Comparison of ENCODE assay signal across 10 cellular contexts in the genomic region with DNA sequence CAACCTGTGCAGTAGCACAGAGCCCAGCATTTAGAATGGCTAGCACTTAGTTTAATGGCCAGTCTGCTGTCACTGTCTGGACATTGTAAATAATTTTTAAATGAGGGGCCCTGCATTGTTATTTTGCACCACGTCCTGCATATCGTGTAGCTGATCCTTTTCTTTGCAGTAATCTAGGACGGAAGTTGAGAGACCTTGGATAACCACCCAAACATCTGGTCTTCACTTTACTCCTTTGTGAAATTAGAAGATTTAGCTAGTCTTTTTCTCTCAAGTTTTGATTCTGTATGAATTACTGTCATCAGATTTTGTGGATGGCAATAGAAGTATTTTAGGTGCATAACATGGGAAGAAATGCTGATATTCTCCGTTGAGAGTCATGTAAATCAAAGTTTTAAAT. TPM values are rescaled to one million over a fixed set of nuclear protein-coding genes. Genes with fewer than 3 reads are reported as not detected.
A peak's percentile ranks its signal among the peaks of the same experiment; 100 is the strongest.
DNase-seq lines count a peak whose midpoint lies in the region; ATAC-seq, FAIRE-seq and TF ChIP-seq lines count a peak whose summit lies in the region.
"Had no signal": no experiment of that assay in that cellular context is flagged by ENCODE, and none has a peak within 500 bp of the region (broad histone marks: within the 10 kb centered on the region; RNA-seq: fewer than 3 reads in every experiment).

No MANE protein-coding gene starts in this region.

- peak overlapping the region; percentile 77 to 97 (median 86) for H3K4me3 Mint-ChIP-seq in CD4-positive, CD25-positive, alpha-beta regulatory T cell
- H3K4me3 Mint-ChIP-seq in natural killer cell treated with Interleukin-12 subunit alpha and Interleukin-12 subunit beta and Interleukin-15 and Interleukin-18, amount 100 ng/mL, for 72 hours, result peak overlapping the region; percentile 88

- no peak overlapping the region for H2BK20ac ChIP-seq in IMR-90 (ENCODE audit: low read depth, low read length)

- H2BK15ac ChIP-seq in IMR-90 (ENCODE audit: low read depth, low read length), result no peak overlapping the region

- no peak for TF ChIP-seq CTCF in IMR-90 (conservative IDR thresholded peaks at IDR 0.05; ENCODE audit: low read depth, low read length)
- TF ChIP-seq CTCF in K562 (IDR thresholded peaks at IDR 0.05 in 2 of 3, conservative IDR thresholded peaks at IDR 0.05 in 1 of 3; ENCODE audit: insufficient read depth in 2 of 3, low read depth in 1 of 3, low read length in 3 of 3), result no peak

- peaks cover 12% of the 10 kb centered on the region for H3K36me3 Mint-ChIP-seq in CD4-positive, CD25-positive, alpha-beta regulatory T cell
- peaks cover 11% of the 10 kb centered on the region for H3K36me3 Mint-ChIP-seq in natural killer cell treated with Interleukin-12 subunit alpha and Interleukin-12 subunit beta and Interleukin-15 and Interleukin-18, amount 100 ng/mL, for 72 hours

- H3K27ac ChIP-seq in CD4-positive, CD25-positive, alpha-beta regulatory T cell (ENCODE audit: insufficient read depth, low read length, poor library complexity, severe bottlenecking), result peak overlapping the region; percentile 91
- H3K27ac ChIP-seq in IMR-90 (ENCODE audit: insufficient read depth, low read length) (no peak overlapping the region), K562 (ENCODE audit: extremely low read depth, low read depth, low read length) (no peak overlapping the region)

- POLR2A ChIA-PET in IMR-90 (lab: Charles Lee; ENCODE audit: unreplicated experiment) (no interaction called here), K562 (lab: Yijun Ruan, JAX) (interaction anchor here (1.0 to 1.3 kb wide), 2 partner anchors 9 to 94 kb away, joined by 3 to 4 read pairs; no protein-coding TSS in a partner anchor)

- peaks cover 11% of the 10 kb centered on the region; the same call in 1 of the 2 replicates for H3K9me1 ChIP-seq in IMR-90 (ENCODE audit: insufficient read depth, low read length)
- no peaks in the 10 kb centered on the region for H3K9me1 ChIP-seq in K562 (ENCODE audit: control insufficient read depth, insufficient read depth, low read length)

- no peaks in the 10 kb centered on the region for H3K27me3 ChIP-seq in CD4-positive, CD25-positive, alpha-beta regulatory T cell (ENCODE audit: control insufficient read depth, insufficient read depth, low read length)
- H3K27me3 ChIP-seq in IMR-90 (ENCODE audit: control insufficient read depth, insufficient read depth, low read length) (no peaks in the 10 kb centered on the region), K562 (ENCODE audit: control insufficient read depth in 2 of 2, insufficient read depth in 2 of 2, low read length in 2 of 2) (no peaks in the 10 kb centered on the region)

- BruUV-seq in IMR-90 (replicated peaks; lab: Mats Ljungman, UMichigan), result no TSS peak
- BruUV-seq in K562 (replicated peaks; lab: Mats Ljungman, UMichigan), result no TSS peak

- no CpG with 5 or more reads among the region's 4 CpGs for WGBS in IMR-90 (ENCODE audit: extremely low coverage in 2 of 2, insufficient read length in 1 of 2), 2 experiments
- WGBS in K562 (ENCODE audit: insufficient coverage, low coverage, missing lambda C conversion rate), result 47% methylated on average over 4 of the region's 4 CpGs

- dilution Hi-C loops in IMR-90 (cut with HindIII; ENCODE audit: low sequenced_read_pairs, unreplicated experiment), result no loop called here

- H3K4me3 ChIP-seq in CD4-positive, CD25-positive, alpha-beta regulatory T cell (ENCODE audit: low read depth, low read length), result peak overlapping the region; percentile 95
- H3K4me3 ChIP-seq in IMR-90 (ENCODE audit: insufficient read depth, low read depth, low read length), result no peak overlapping the region
- H3K4me3 ChIP-seq in K562, result peak overlapping the region; percentile 81; the same call in 1 of the 2 replicates

- H2BK120ac ChIP-seq in IMR-90 (ENCODE audit: low read depth, low read length), result no peak overlapping the region

- H3K4me2 ChIP-seq in IMR-90 (ENCODE audit: low read depth, low read length) (peak overlapping the region; percentile 99), K562 (ENCODE audit: insufficient read depth, low read length) (peak overlapping the region; percentile 86)

- TF ChIP-seq EP300 in K562 (IDR thresholded peaks at IDR 0.05; ENCODE audit: low read length), result no peak

- FAIRE-seq in K562 (lab: Jason Lieb, UNC), result no peak

- intact Hi-C loops in IMR-90 (cut with micrococcal nuclease) (no loop called here), K562 (cut with micrococcal nuclease) (no loop called here)

- H4K5ac ChIP-seq in IMR-90 (ENCODE audit: low read depth, low read length), result no peak overlapping the region

- H3K9ac ChIP-seq in IMR-90 (ENCODE audit: low read depth, low read length) (no peak overlapping the region), K562 (ENCODE audit: insufficient read depth in 1 of 2, low read depth in 2 of 2, low read length in 2 of 2) (peak overlapping the region in 1 of 2 experiments; percentile 84; a peak in 2 of 4 replicates)

- H4K20me1 ChIP-seq in IMR-90 (ENCODE audit: insufficient read depth, low read length) (no peaks in the 10 kb centered on the region), K562 (replicated peaks; ENCODE audit: control insufficient read depth, insufficient read depth, low read length) (no peaks in the 10 kb centered on the region)

- H4K8ac ChIP-seq in IMR-90 (ENCODE audit: low read depth in 2 of 2, low read length in 2 of 2), result no peak overlapping the region

- H3K79me1 ChIP-seq in IMR-90 (ENCODE audit: low read depth in 1 of 2, low read length in 2 of 2), result peaks cover 27 to 41% of the 10 kb centered on the region in 2 experiments

- H3K4ac ChIP-seq in IMR-90 (ENCODE audit: low read depth, low read length), result no peak overlapping the region

- H2AK9ac ChIP-seq in IMR-90 (replicated peaks; ENCODE audit: low read depth, low read length, poor library complexity), result no peak overlapping the region

- H2AK5ac ChIP-seq in IMR-90 (ENCODE audit: low read depth, low read length), result no peak overlapping the region

- no peak for DNase-seq in CD4-positive, CD25-positive, alpha-beta regulatory T cell
- DNase-seq in IMR-90, result no peak
- no peak for DNase-seq in K562 (ENCODE audit: extremely low read depth in 1 of 4, low spot score in 3 of 4)
- DNase-seq in natural killer cell treated with Interleukin-12 subunit alpha and Interleukin-12 subunit beta and Interleukin-15 and Interleukin-18, amount 100 ng/mL, for 72 hours (ENCODE audit: low spot score), result no peak
- no peak for DNase-seq in GDM1 (lab: John Stamatoyannopoulos, UW)
- no peak for DNase-seq in activated CD4-positive, alpha-beta T cell treated with anti-CD3 and anti-CD28 coated beads, Interleukin-2, amount 50 U/mL, for 48 hours
- no peak for DNase-seq in activated effector memory CD4-positive, alpha-beta T cell treated with anti-CD3 and anti-CD28 coated beads, Interleukin-2, amount 50 U/mL, for 16 hours
- DNase-seq: activated CD8-positive, alpha-beta memory T cell treated with anti-CD3 and anti-CD28 coated beads, Interleukin-2, amount 50 U/mL, for 48 hours had no signal

- H3K9me3 ChIP-seq in CD4-positive, CD25-positive, alpha-beta regulatory T cell (ENCODE audit: control insufficient read depth in 2 of 2, low read length in 2 of 2), result no peaks in the 10 kb centered on the region
- H3K9me3 ChIP-seq in IMR-90 (ENCODE audit: control insufficient read depth, insufficient read depth, low read length), result no peaks in the 10 kb centered on the region
- H3K9me3 ChIP-seq in K562 (replicated peaks; ENCODE audit: control insufficient read depth, insufficient read depth, low read depth, low read length), result no peaks in the 10 kb centered on the region

- TF ChIP-seq RAD21 in IMR-90 (IDR thresholded peaks at IDR 0.05; ENCODE audit: low read length) (no peak), K562 (CRISPR knock-in tag; conservative IDR thresholded peaks at IDR 0.05 in 1 of 2, IDR thresholded peaks at IDR 0.05 in 1 of 2) (no peak)

- TF ChIP-seq POLR2A in IMR-90 (IDR thresholded peaks at IDR 0.05; ENCODE audit: low read depth, low read length) (no peak), K562 (conservative IDR thresholded peaks at IDR 0.05) (no peak)

- H3K9me3 Mint-ChIP-seq in CD4-positive, CD25-positive, alpha-beta regulatory T cell, result peaks cover 0 to 1% (median 0%) of the 10 kb centered on the region in 7 donors
- H3K9me3 Mint-ChIP-seq in natural killer cell treated with Interleukin-12 subunit alpha and Interleukin-12 subunit beta and Interleukin-15 and Interleukin-18, amount 100 ng/mL, for 72 hours, result no peaks in the 10 kb centered on the region

- peaks cover 39% of the 10 kb centered on the region for H3K4me1 ChIP-seq in CD4-positive, CD25-positive, alpha-beta regulatory T cell (ENCODE audit: control insufficient read depth, insufficient read depth, low read length, poor library complexity, severe bottlenecking)
- H3K4me1 ChIP-seq in IMR-90 (ENCODE audit: control insufficient read depth, insufficient read depth, low read length) (peaks cover 4% of the 10 kb centered on the region), K562 (replicated peaks in 1 of 2; ENCODE audit: control insufficient read depth in 2 of 2, insufficient read depth in 2 of 2, low read length in 2 of 2) (peaks cover 10 to 16% of the 10 kb centered on the region in 2 experiments; a peak in 4 of 5 replicates)

- no peak overlapping the region for H3K18ac ChIP-seq in IMR-90 (ENCODE audit: low read depth, low read length)

- no peak overlapping the region for H3K14ac ChIP-seq in IMR-90 (replicated peaks; ENCODE audit: low read depth, low read length)

- no peak overlapping the region for H2BK5ac ChIP-seq in IMR-90 (ENCODE audit: low read depth, low read length, poor library complexity, severe bottlenecking)

- H3K27ac Mint-ChIP-seq in CD4-positive, CD25-positive, alpha-beta regulatory T cell, result peak overlapping the region; percentile 64 to 94 (median 94)
- H3K27ac Mint-ChIP-seq in natural killer cell treated with Interleukin-12 subunit alpha and Interleukin-12 subunit beta and Interleukin-15 and Interleukin-18, amount 100 ng/mL, for 72 hours, result peak overlapping the region; percentile 75

- H4K91ac ChIP-seq in IMR-90 (ENCODE audit: insufficient read depth, low read depth, low read length), result no peak overlapping the region

- CTCF ChIA-PET in IMR-90 (lab: Yijun Ruan, JAX) (no interaction called here), K562 (lab: Yijun Ruan, JAX; ENCODE audit: low intra/inter-chr PET ratio) (no interaction called here)

- in situ Hi-C loops in IMR-90 (cut with MboI; ENCODE audit: low sequenced_read_pairs), result no loop called here
- in situ Hi-C loops in K562 (cut with MboI), result no loop called here

- H3K36me3 ChIP-seq in CD4-positive, CD25-positive, alpha-beta regulatory T cell (ENCODE audit: control insufficient read depth, insufficient read depth, low read length), result peaks cover 5% of the 10 kb centered on the region
- H3K36me3 ChIP-seq in IMR-90 (ENCODE audit: control insufficient read depth, insufficient read depth, low read length) (peaks cover 5% of the 10 kb centered on the region; the same call in 1 of the 2 replicates), K562 (ENCODE audit: control insufficient read depth, insufficient read depth, low read length) (peaks cover 44% of the 10 kb centered on the region)

- H3K56ac ChIP-seq in IMR-90 (ENCODE audit: extremely low read depth, insufficient read depth, low read length), result no peak overlapping the region

- no peak for ATAC-seq in CD4-positive, CD25-positive, alpha-beta regulatory T cell (ENCODE audit: low read depth in 2 of 2)
- ATAC-seq in IMR-90 (ENCODE audit: low read depth), result no peak
- no peak for ATAC-seq in K562
- no peak for ATAC-seq in natural killer cell treated with Interleukin-12 subunit alpha and Interleukin-12 subunit beta and Interleukin-15 and Interleukin-18, amount 100 ng/mL, for 72 hours
- no peak for ATAC-seq in GM18520 (IDR thresholded peaks at IDR 0.05; ENCODE audit: unreplicated experiment)

- H2AFZ ChIP-seq in IMR-90 (replicated peaks; ENCODE audit: low read length, poor library complexity) (no peak overlapping the region), K562 (ENCODE audit: low read depth, low read length) (no peak overlapping the region)

- no peaks in the 10 kb centered on the region for H3K27me3 Mint-ChIP-seq in CD4-positive, CD25-positive, alpha-beta regulatory T cell
- H3K27me3 Mint-ChIP-seq in natural killer cell treated with Interleukin-12 subunit alpha and Interleukin-12 subunit beta and Interleukin-15 and Interleukin-18, amount 100 ng/mL, for 72 hours, result no peaks in the 10 kb centered on the region

- H3K23ac ChIP-seq in IMR-90 (ENCODE audit: low read depth, low read length), result no peak overlapping the region

- peaks cover 20 to 48% (median 40%) of the 10 kb centered on the region in 4 donors for H3K4me1 Mint-ChIP-seq in CD4-positive, CD25-positive, alpha-beta regulatory T cell
- peaks cover 29 to 34% of the 10 kb centered on the region in 2 donors for H3K4me1 Mint-ChIP-seq in natural killer cell treated with Interleukin-12 subunit alpha and Interleukin-12 subunit beta and Interleukin-15 and Interleukin-18, amount 100 ng/mL, for 72 hours (ENCODE audit: low read depth in 2 of 2)

- H3K79me2 ChIP-seq in K562 (ENCODE audit: control insufficient read depth, insufficient read depth, low read length), result peaks cover 64% of the 10 kb centered on the region

RNA-seq across cellular contexts. Expression of a gene that starts 1.9 kb away (rescaled TPM):
- 40.0 TPM for total RNA-seq in CD4-positive, CD25-positive, alpha-beta regulatory T cell
- polyA plus RNA-seq in CD4-positive, CD25-positive, alpha-beta regulatory T cell, result 10 to 100 TPM; 17.9 to 23.9 (median 20.8) TPM
- total RNA-seq in IMR-90 (2012; rRNA removed) (32.4 and 40.3 TPM in 2 replicates), K562 (2014; rRNA removed) (31.5 and 33.0 TPM in 2 replicates), K562 (2014; rRNA removed; fragmentation: Illumina TruSeq; extraction: Trizol) (37.3 and 38.7 TPM in 2 replicates), K562 (2015; rRNA removed; fragmentation: Illumina TruSeq; extraction: Trizol) (32.4 and 33.1 TPM in 2 replicates), K562 (2021) (30.6 and 31.6 TPM in 2 replicates)
- polyA plus RNA-seq in IMR-90 (2012; rRNA removed) (8.9 and 10.6 TPM in 2 replicates), K562 (2011; rRNA removed) (37.5 and 47.8 TPM in 2 replicates), K562 (2014; fragmentation: Illumina TruSeq; extraction: Trizol) (21.9 and 25.7 TPM in 2 replicates), K562 (2014; fragmentation: Nextera tagmentation; extraction: Ambion mirVana) (10 to 100 TPM in 1 of 2 experiments, 1 to 10 TPM in 1; 7.8 to 12.1 TPM), K562 (2014; rRNA removed) (22.3 and 23.9 TPM in 2 replicates)
- 2.9 and 5.2 TPM in 2 replicates for polyA plus RNA-seq in IMR-90 (2012; cell fraction: cytosol; rRNA removed)
- 3.5 and 13.1 TPM in 2 replicates for polyA plus RNA-seq in IMR-90 (2012; cell fraction: nucleus; rRNA removed; ENCODE audit: low replicate concordance)
- total RNA-seq in K562 (2011; cell fraction: chromatin; rRNA removed; ENCODE audit: low replicate concordance), result 53.0 and 137 TPM in 2 replicates
- 23.3 and 29.2 TPM in 2 replicates for total RNA-seq in K562 (2011; cell fraction: nucleolus; rRNA removed)
- 41.0 and 55.2 TPM in 2 replicates for total RNA-seq in K562 (2011; cell fraction: nucleoplasm; rRNA removed)
- polyA plus RNA-seq in K562 (2011; cell fraction: cytosol; rRNA removed), result 14.7 and 21.5 TPM in 2 replicates
- 28.9 and 38.5 TPM in 2 replicates for polyA plus RNA-seq in K562 (2011; cell fraction: nucleus; rRNA removed)
- 15.2 and 21.1 TPM in 2 replicates for polyA plus RNA-seq in K562 (2012)
- 78.4 and 94.3 TPM in 2 replicates for polyA minus RNA-seq in K562 (2011; rRNA and poly(A)+ RNA removed)
- 14.1 and 22.8 TPM in 2 replicates for polyA minus RNA-seq in K562 (2011; cell fraction: cytosol; rRNA and poly(A)+ RNA removed)
- polyA minus RNA-seq in K562 (2011; cell fraction: nucleus; rRNA and poly(A)+ RNA removed), result 67.7 and 111 TPM in 2 replicates
- total RNA-seq in natural killer cell treated with Interleukin-12 subunit alpha and Interleukin-12 subunit beta and Interleukin-15 and Interleukin-18, amount 100 ng/mL, for 72 hours, result 10 to 100 TPM; 22.0 to 33.8 TPM

RNA-seq across cellular contexts. Expression of a gene that starts 32.9 kb away (rescaled TPM):
- total RNA-seq in CD4-positive, CD25-positive, alpha-beta regulatory T cell, result 0.35 TPM
- not detected for polyA plus RNA-seq in CD4-positive, CD25-positive, alpha-beta regulatory T cell
- total RNA-seq in IMR-90 (2012; rRNA removed) (under 0.01 TPM in 2 replicates), K562 (2014; rRNA removed) (0.04 and 0.05 TPM in 2 replicates), K562 (2014; rRNA removed; fragmentation: Illumina TruSeq; extraction: Trizol) (0.11 TPM in 1 of 2 replicates, not detected in the other), K562 (2015; rRNA removed; fragmentation: Illumina TruSeq; extraction: Trizol) (not detected in 2 replicates), K562 (2021) (0.13 and 0.40 TPM in 2 replicates)
- polyA plus RNA-seq in IMR-90 (2012; rRNA removed) (0.05 and 0.16 TPM in 2 replicates), K562 (2011; rRNA removed) (0.03 and 0.04 TPM in 2 replicates), K562 (2014; fragmentation: Illumina TruSeq; extraction: Trizol) (0.06 and 0.07 TPM in 2 replicates), K562 (2014; fragmentation: Nextera tagmentation; extraction: Ambion mirVana) (under 1 TPM in 1 of 2 experiments, not detected in 1; 0.03 TPM), K562 (2014; rRNA removed) (0.12 TPM in 1 of 2 replicates, not detected in the other)
- not detected in 2 replicates for polyA plus RNA-seq in IMR-90 (2012; cell fraction: cytosol; rRNA removed)
- polyA plus RNA-seq in IMR-90 (2012; cell fraction: nucleus; rRNA removed; ENCODE audit: low replicate concordance), result 0.17 and 0.24 TPM in 2 replicates
- total RNA-seq in K562 (2011; cell fraction: chromatin; rRNA removed; ENCODE audit: low replicate concordance), result 0.81 TPM in 1 of 2 replicates, not detected in the other
- not detected in 2 replicates for total RNA-seq in K562 (2011; cell fraction: nucleolus; rRNA removed)
- total RNA-seq in K562 (2011; cell fraction: nucleoplasm; rRNA removed), result 0.29 TPM in 1 of 2 replicates, not detected in the other
- 0.04 TPM in 1 of 2 replicates, not detected in the other for polyA plus RNA-seq in K562 (2011; cell fraction: cytosol; rRNA removed)
- 0.11 and 0.46 TPM in 2 replicates for polyA plus RNA-seq in K562 (2011; cell fraction: nucleus; rRNA removed)
- 0.08 and 0.50 TPM in 2 replicates for polyA plus RNA-seq in K562 (2012)
- 0.09 TPM in 1 of 2 replicates, not detected in the other for polyA minus RNA-seq in K562 (2011; rRNA and poly(A)+ RNA removed)
- not detected in 2 replicates for polyA minus RNA-seq in K562 (2011; cell fraction: cytosol; rRNA and poly(A)+ RNA removed)
- polyA minus RNA-seq in K562 (2011; cell fraction: nucleus; rRNA and poly(A)+ RNA removed), result 0.33 TPM in 1 of 2 replicates, not detected in the other
- under 1 TPM in 1 of 2 donors, not detected in 1; 0.24 TPM for total RNA-seq in natural killer cell treated with Interleukin-12 subunit alpha and Interleukin-12 subunit beta and Interleukin-15 and Interleukin-18, amount 100 ng/mL, for 72 hours
- total RNA-seq: glomerular endothelial cell had no signal
